In the genomic region with DNA sequence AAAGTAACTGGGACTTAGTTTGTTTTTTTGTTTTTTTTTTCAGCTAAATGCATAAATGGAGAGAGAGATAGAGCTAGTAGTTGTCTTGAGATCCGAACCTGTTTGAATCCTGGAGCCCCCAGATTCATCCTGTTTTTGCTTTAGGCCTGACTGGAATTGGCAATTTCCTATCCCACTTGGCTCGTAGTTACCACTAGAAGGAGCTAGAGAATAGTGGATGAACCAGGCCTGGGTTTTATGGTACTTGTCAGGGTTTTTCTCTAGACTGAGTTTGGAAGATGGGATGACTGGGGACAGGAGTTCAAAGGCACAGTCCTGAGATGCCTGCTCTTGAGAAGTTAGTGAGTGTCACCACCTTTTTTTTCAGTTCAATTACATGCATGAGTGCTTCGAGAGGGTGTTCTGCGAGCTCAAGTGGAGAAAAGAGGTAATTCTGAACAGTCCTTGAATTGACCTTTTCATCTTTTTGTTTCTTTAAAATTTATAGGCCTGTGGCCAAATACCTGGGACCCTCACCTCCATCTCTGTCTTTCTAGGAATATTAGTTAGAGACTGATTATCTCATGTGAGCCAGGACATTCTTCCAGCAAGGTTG, we compare ENCODE assay signal across 8 cellular contexts. TPM values are rescaled to one million over a fixed set of nuclear protein-coding genes. Genes with fewer than 3 reads are reported as not detected.
DNase-seq lines count a peak whose midpoint lies in the region; ATAC-seq and FAIRE-seq lines count a peak whose summit lies in the region.

No MANE protein-coding gene starts in this region.

- no peak for ATAC-seq in GM18873 (IDR thresholded peaks at IDR 0.05; ENCODE audit: low FRiP score, unreplicated experiment)
- ATAC-seq in HG03139 (IDR thresholded peaks at IDR 0.05; ENCODE audit: unreplicated experiment) = no peak
- no peak for ATAC-seq in stimulated activated naive CD8-positive, alpha-beta T cell treated with anti-CD3 and anti-CD28 coated beads, Interleukin-15, Interleukin-2, amounts not matched to agents 100 U/mL and 50 U/mL, for 24 hours

- DNase-seq in DMS53 treated with DMSO at 0.1 percent for 48 hours (lab: John Stamatoyannopoulos, UW; ENCODE audit: unreplicated experiment) = peak; percentile 64
- peak; percentile 36 for DNase-seq in M059J (ENCODE audit: low read depth)
- peak; percentile 52 for DNase-seq in hepatic stellate cell (ENCODE audit: low spot score)
- no peak for DNase-seq in T-helper 9 cell
- no peak for DNase-seq in stimulated activated naive CD8-positive, alpha-beta T cell treated with anti-CD3 and anti-CD28 coated beads, Interleukin-15, Interleukin-2, amounts not matched to agents 100 U/mL and 50 U/mL, for 24 hours

- peak; percentile 90 for FAIRE-seq in TTC549 (lab: Jason Lieb, UNC)

RNA-seq across cellular contexts. Expression of gene CELF3, which starts 23.4 kb away (rescaled TPM):
- total RNA-seq in M059J (2014; rRNA removed; shearing (Covaris generic)) = not detected in 2 replicates

RNA-seq across cellular contexts. Expression of gene RIIAD1, which starts 28.2 kb away (rescaled TPM):
- not detected in 2 replicates for total RNA-seq in M059J (2014; rRNA removed; shearing (Covaris generic))

Comparison
In these comparisons a context has a peak if more than half of its experiments do, and no peak if none do; other contexts are left out.
1. DNase-seq: peak in DMS53 treated with DMSO at 0.1 percent for 48 hours (single experiment), M059J (single experiment) and hepatic stellate cell (single experiment); none in T-helper 9 cell (single experiment) and stimulated activated naive CD8-positive, alpha-beta T cell treated with anti-CD3 and anti-CD28 coated beads, Interleukin-15, Interleukin-2, amounts not matched to agents 100 U/mL and 50 U/mL, for 24 hours (single experiment).